1 cellular context compared by ENCODE assay signal in genomic region chr18:3450358-3451107, GRCh38.
TF ChIP-seq lines count a peak whose summit lies in the region.

No MANE protein-coding gene starts in this region.

TF ChIP-seq in K562, 482 proteins besides CTCF, POLR2A, EP300 and RAD21 (continued from another document and continues in another):
- TF ChIP-seq CUX1 (CRISPR knock-in tag; IDR thresholded peaks at IDR 0.05) = no peak
- no peak for TF ChIP-seq SMARCA4 (IDR thresholded peaks at IDR 0.05)
- TF ChIP-seq COPS2 (conservative IDR thresholded peaks at IDR 0.05) = no peak
- TF ChIP-seq POLR2AphosphoS5 (IDR thresholded peaks at IDR 0.05; ENCODE audit: control insufficient read depth, insufficient read depth, low read depth, low read length) = peak; percentile 6; the same call in 1 of the 2 replicates
- TF ChIP-seq SNRNP70 (optimal IDR thresholded peaks at IDR 0.05; ENCODE audit: low read depth, low read length) = peak; percentile 43
- no peak for TF ChIP-seq FUS (optimal IDR thresholded peaks at IDR 0.05; ENCODE audit: low read depth, low read length)
- TF ChIP-seq HINFP (tag; conservative IDR thresholded peaks at IDR 0.05; ENCODE audit: low read depth) = no peak; the same call in 1 of the 2 replicates
- no peak for TF ChIP-seq GATAD2B (IDR thresholded peaks at IDR 0.05; ENCODE audit: borderline replicate concordance)
- TF ChIP-seq TAF9B (IDR thresholded peaks at IDR 0.05; ENCODE audit: partially characterized antibody) = no peak
- peak in 1 of 2 experiments; percentile 15; a peak in 2 of 4 replicates for TF ChIP-seq MAZ (CRISPR knock-in tag; conservative IDR thresholded peaks at IDR 0.05 in 1 of 2, IDR thresholded peaks at IDR 0.05 in 1 of 2)
- TF ChIP-seq MCM3 (IDR thresholded peaks at IDR 0.05) = no peak
- no peak for TF ChIP-seq L3MBTL2 (IDR thresholded peaks at IDR 0.05)
- TF ChIP-seq TCF15 (CRISPR knock-in tag; IDR thresholded peaks at IDR 0.05) = 0 out of 2 replicates have a peak, but pooled peaks have one; percentile 44
- no peak for TF ChIP-seq ELF1 (tag; IDR thresholded peaks at IDR 0.05)
- TF ChIP-seq PATZ1 (CRISPR knock-in tag; IDR thresholded peaks at IDR 0.05; ENCODE audit: borderline replicate concordance) = peak; percentile 79; the same call in 1 of the 2 replicates
- no peak for TF ChIP-seq ZNF274 (IDR thresholded peaks at IDR 0.05; ENCODE audit: borderline replicate concordance, low read depth, low read length)
- TF ChIP-seq MBD1 (CRISPR knock-in tag; IDR thresholded peaks at IDR 0.05) = no peak
- TF ChIP-seq DNMT1 (IDR thresholded peaks at IDR 0.05) = no peak
- TF ChIP-seq ZNF224 (CRISPR knock-in tag; IDR thresholded peaks at IDR 0.05) = no peak
- TF ChIP-seq OTX1 (CRISPR knock-in tag; IDR thresholded peaks at IDR 0.05) = peak; percentile 69; the same call in 1 of the 2 replicates
- peak; percentile 73; the same call in 1 of the 2 replicates for TF ChIP-seq ZNF232 (CRISPR knock-in tag; IDR thresholded peaks at IDR 0.05)
- no peak for TF ChIP-seq CLOCK (CRISPR knock-in tag; IDR thresholded peaks at IDR 0.05; ENCODE audit: borderline replicate concordance)
- no peak for TF ChIP-seq SMAD3 (CRISPR knock-in tag; conservative IDR thresholded peaks at IDR 0.05)
- TF ChIP-seq MBD2 (IDR thresholded peaks at IDR 0.05; ENCODE audit: borderline replicate concordance, low read depth) = no peak
- TF ChIP-seq ZNF134 (CRISPR knock-in tag; conservative IDR thresholded peaks at IDR 0.05) = no peak
- no peak for TF ChIP-seq GTF2E2 (tag; IDR thresholded peaks at IDR 0.05)
- no peak for TF ChIP-seq ZNF197 (CRISPR knock-in tag; IDR thresholded peaks at IDR 0.05; ENCODE audit: low read depth)
- no peak for TF ChIP-seq ETV1 (tag; conservative IDR thresholded peaks at IDR 0.05; ENCODE audit: low read depth)
- peak; percentile 30; the same call in 1 of the 2 replicates for TF ChIP-seq FOXP4 (CRISPR knock-in tag; IDR thresholded peaks at IDR 0.05; ENCODE audit: borderline replicate concordance)
- TF ChIP-seq ETS1 (conservative IDR thresholded peaks at IDR 0.05; ENCODE audit: control insufficient read depth, low read depth, low read length) = peak; percentile 10; the same call in 1 of the 2 replicates
- TF ChIP-seq PPARD (CRISPR knock-in tag; IDR thresholded peaks at IDR 0.05) = no peak
- TF ChIP-seq MITF (IDR thresholded peaks at IDR 0.05) = no peak
- TF ChIP-seq IRF1 (CRISPR knock-in tag; IDR thresholded peaks at IDR 0.05; ENCODE audit: borderline replicate concordance) = no peak
- TF ChIP-seq SMAD4 (CRISPR knock-in tag; conservative IDR thresholded peaks at IDR 0.05) = peak; percentile 87
- TF ChIP-seq KAT2B (IDR thresholded peaks at IDR 0.05; ENCODE audit: low read depth, low read length) = no peak
- peak; percentile 9 for TF ChIP-seq BHLHE40 (IDR thresholded peaks at IDR 0.05; ENCODE audit: low read length)
- TF ChIP-seq PREB (CRISPR knock-in tag; IDR thresholded peaks at IDR 0.05) = no peak
- peak; percentile 87; the same call in 1 of the 2 replicates for TF ChIP-seq RBM14 (IDR thresholded peaks at IDR 0.05; ENCODE audit: borderline replicate concordance, insufficient read depth, low read depth, low read length)
- TF ChIP-seq ZNF444 (CRISPR knock-in tag; IDR thresholded peaks at IDR 0.05) = no peak
